Comparison of ENCODE assay signal across 9 cellular contexts in genomic region chr14:61385002-61385685, GRCh38.
DNase-seq lines count a peak whose midpoint lies in the region; ATAC-seq, FAIRE-seq and TF ChIP-seq lines count a peak whose summit lies in the region.
"Had no signal": no experiment of that assay in that cellular context is flagged by ENCODE, and none has a peak within 500 bp of the region (broad histone marks: within the 10 kb centered on the region; RNA-seq: fewer than 3 reads in every experiment).

No MANE protein-coding gene starts in this region.

- peaks cover 0 to 42% of the 10 kb centered on the region in 2 donors for H3K4me1 Mint-ChIP-seq in natural killer cell treated with Interleukin-12 subunit alpha and Interleukin-12 subunit beta and Interleukin-15 and Interleukin-18, amount 100 ng/mL, for 72 hours (ENCODE audit: low read depth in 2 of 2)

- H3K9ac ChIP-seq in DND-41 (ENCODE audit: low read depth, low read length), result peak overlapping the region; percentile 34

- H2AFZ ChIP-seq in DND-41 (ENCODE audit: low read depth, low read length), result no peak overlapping the region

- no peak overlapping the region for H3K4me3 Mint-ChIP-seq in natural killer cell treated with Interleukin-12 subunit alpha and Interleukin-12 subunit beta and Interleukin-15 and Interleukin-18, amount 100 ng/mL, for 72 hours

- H3K27me3 Mint-ChIP-seq in natural killer cell treated with Interleukin-12 subunit alpha and Interleukin-12 subunit beta and Interleukin-15 and Interleukin-18, amount 100 ng/mL, for 72 hours, result no peaks in the 10 kb centered on the region

- H3K27me3 ChIP-seq in DND-41 (ENCODE audit: insufficient read depth, low read length, poor library complexity), result no peaks in the 10 kb centered on the region
- H3K27me3 ChIP-seq: tibial artery had no signal

- peak overlapping the region in 1 of 2 experiments; percentile 45; a peak in 2 of 4 replicates for H3K4me3 ChIP-seq in DND-41 (ENCODE audit: low read depth in 1 of 2, low read length in 2 of 2)
- H3K4me3 ChIP-seq in Jurkat, Clone E6-1 (ENCODE audit: low read length), result peak overlapping the region; percentile 31
- H3K4me3 ChIP-seq: tibial artery had no signal

- peaks cover 61% of the 10 kb centered on the region for H4K20me1 ChIP-seq in DND-41 (ENCODE audit: insufficient read depth, low read length)

- H3K4me1 ChIP-seq in DND-41 (ENCODE audit: insufficient read depth, low read length), result peaks cover 97% of the 10 kb centered on the region
- H3K4me1 ChIP-seq: tibial artery had no signal

- peak overlapping the region; percentile 58 for H3K4me2 ChIP-seq in DND-41 (ENCODE audit: insufficient read depth, low read length)

- no peak overlapping the region for H3K27ac Mint-ChIP-seq in natural killer cell treated with Interleukin-12 subunit alpha and Interleukin-12 subunit beta and Interleukin-15 and Interleukin-18, amount 100 ng/mL, for 72 hours

- no peaks in the 10 kb centered on the region for H3K9me3 ChIP-seq in DND-41 (ENCODE audit: insufficient read depth, low read length, severe bottlenecking)
- H3K9me3 ChIP-seq: tibial artery had no signal

- TF ChIP-seq CTCF in DND-41 (IDR thresholded peaks at IDR 0.05; ENCODE audit: borderline replicate concordance, extremely low read depth, low read length, poor library complexity, severe bottlenecking), result no peak
- no peak for TF ChIP-seq CTCF in D721Med (IDR thresholded peaks at IDR 0.05; ENCODE audit: insufficient read depth, missing control alignments)

- peak; percentile 83 for DNase-seq in DND-41
- peak; percentile 90 for DNase-seq in Jurkat, Clone E6-1 (ENCODE audit: low read depth, low spot score)
- peak; percentile 38 for DNase-seq in activated T-helper 1 cell treated with Interleukin-2 at 50 U/mL for 16 hours (ENCODE audit: low read depth)
- DNase-seq in natural killer cell treated with Interleukin-12 subunit alpha and Interleukin-12 subunit beta and Interleukin-15 and Interleukin-18, amount 100 ng/mL, for 72 hours (ENCODE audit: low spot score), result no peak
- no peak for DNase-seq in D721Med (ENCODE audit: insufficient read length, low spot score)
- no peak for DNase-seq in NCI-H345 (lab: John Stamatoyannopoulos, UW)
- DNase-seq in C1 segment of cervical spinal cord (lab: John Stamatoyannopoulos, UW), result no peak
- DNase-seq: tibial artery had no signal

- no peak for FAIRE-seq in D721Med (lab: Jason Lieb, UNC)

- no peaks in the 10 kb centered on the region; the same call in 1 of the 2 replicates for H3K36me3 ChIP-seq in DND-41 (ENCODE audit: insufficient read depth, low read length)
- H3K36me3 ChIP-seq: tibial artery had no signal

- H3K36me3 Mint-ChIP-seq in natural killer cell treated with Interleukin-12 subunit alpha and Interleukin-12 subunit beta and Interleukin-15 and Interleukin-18, amount 100 ng/mL, for 72 hours, result no peaks in the 10 kb centered on the region

- ATAC-seq in DND-41 (ENCODE audit: insufficient read depth, low read depth) (peak; percentile 90), HG02852 (IDR thresholded peaks at IDR 0.05; ENCODE audit: unreplicated experiment) (no peak)
- peak; percentile 58 to 67 for ATAC-seq in natural killer cell treated with Interleukin-12 subunit alpha and Interleukin-12 subunit beta and Interleukin-15 and Interleukin-18, amount 100 ng/mL, for 72 hours

- peak overlapping the region; percentile 77 for H3K27ac ChIP-seq in DND-41 (ENCODE audit: low read length)
- H3K27ac ChIP-seq: tibial artery had no signal

- no peaks in the 10 kb centered on the region for H3K9me3 Mint-ChIP-seq in natural killer cell treated with Interleukin-12 subunit alpha and Interleukin-12 subunit beta and Interleukin-15 and Interleukin-18, amount 100 ng/mL, for 72 hours

- peaks cover 99% of the 10 kb centered on the region for H3K79me2 ChIP-seq in DND-41 (ENCODE audit: insufficient read depth, low read length)

Comparison
In these comparisons a context has a peak if more than half of its experiments do, and no peak if none do; other contexts are left out.
1. DNase-seq: peak in DND-41 (single experiment), Jurkat, Clone E6-1 (single experiment) and activated T-helper 1 cell treated with Interleukin-2 at 50 U/mL for 16 hours (single experiment); none in natural killer cell treated with Interleukin-12 subunit alpha and Interleukin-12 subunit beta and Interleukin-15 and Interleukin-18, amount 100 ng/mL, for 72 hours (single experiment), D721Med (single experiment), NCI-H345 (single experiment) and C1 segment of cervical spinal cord (0 of 14).